In genomic region chr3:64190517-64191515, GRCh38 we compare ENCODE assay signal across 15 cellular contexts. TPM values are rescaled to one million over a fixed set of nuclear protein-coding genes. Genes with fewer than 3 reads are reported as not detected.
DNase-seq lines count a peak whose midpoint lies in the region; ATAC-seq, FAIRE-seq and TF ChIP-seq lines count a peak whose summit lies in the region.
"Had no signal": no experiment of that assay in that cellular context is flagged by ENCODE, and none has a peak within 500 bp of the region (broad histone marks: within the 10 kb centered on the region; RNA-seq: fewer than 3 reads in every experiment).

No MANE protein-coding gene starts in this region.

- no peak overlapping the region for H2AFZ ChIP-seq in hepatocyte

- POLR2A ChIA-PET in A549 (lab: Yijun Ruan, JAX): no interaction called here

- H3K36me3 ChIP-seq in adipocyte (ENCODE audit: control insufficient read depth, insufficient read depth, low read length, severe bottlenecking): peaks cover 24% of the 10 kb centered on the region
- H3K36me3 ChIP-seq in hepatocyte (replicated peaks; ENCODE audit: insufficient read depth, low read depth): no peaks in the 10 kb centered on the region
- H3K36me3 ChIP-seq: BLaER1 had no signal

- H3K4me2 ChIP-seq in A549 (peak overlapping the region; percentile 79), hepatocyte (no peak overlapping the region)
- H3K4me2 ChIP-seq: BLaER1 had no signal

- no peak for TF ChIP-seq CTCF in A549 (IDR thresholded peaks at IDR 0.05)
- TF ChIP-seq CTCF in hepatocyte (IDR thresholded peaks at IDR 0.05; ENCODE audit: poor library complexity): no peak

- no peak for TF ChIP-seq RAD21 in A549 (conservative IDR thresholded peaks at IDR 0.05 in 1 of 2, IDR thresholded peaks at IDR 0.05 in 1 of 2)

- CTCF ChIA-PET in A549 (lab: Yijun Ruan, JAX): interaction anchor here (0.6 to 1.4 kb wide), 3 partner anchors 28 to 283 kb away, joined by 4 read pairs; no protein-coding TSS in a partner anchor

- no peak overlapping the region for H3K4me3 ChIP-seq in A549
- H3K4me3 ChIP-seq in adipocyte (ENCODE audit: low read length): peak overlapping the region; percentile 19
- H3K4me3 ChIP-seq in hepatocyte: no peak overlapping the region
- H3K4me3 ChIP-seq: BLaER1 had no signal

- peaks cover 64% of the 10 kb centered on the region for H3K4me1 ChIP-seq in A549
- peaks cover 72% of the 10 kb centered on the region for H3K4me1 ChIP-seq in adipocyte (ENCODE audit: control insufficient read depth, insufficient read depth, low read length)
- peaks cover 41% of the 10 kb centered on the region for H3K4me1 ChIP-seq in hepatocyte (ENCODE audit: insufficient read depth)

- H3K9me2 ChIP-seq in hepatocyte (replicated peaks; ENCODE audit: insufficient read depth): no peaks in the 10 kb centered on the region

- peaks cover 25% of the 10 kb centered on the region for H3K79me2 ChIP-seq in hepatocyte

- H3K27me3 ChIP-seq in adipocyte (replicated peaks; ENCODE audit: control insufficient read depth, insufficient read depth, low read length) (no peaks in the 10 kb centered on the region), hepatocyte (no peaks in the 10 kb centered on the region)
- H3K27me3 ChIP-seq: BLaER1 had no signal

- H3K27ac ChIP-seq in A549 (peak overlapping the region; percentile 83 to 92), hepatocyte (peak overlapping the region; percentile 94)
- H3K27ac ChIP-seq: BLaER1 had no signal

- 53% methylated on average over 8 of the region's 8 CpGs for WGBS in A549 (ENCODE audit: missing lambda C conversion rate)
- WGBS in hepatocyte (ENCODE audit: low lambda C conversion rate, missing lambda C conversion rate): 77% methylated on average over 8 of the region's 8 CpGs

- DNase-seq in A549 (ENCODE audit: low read depth in 1 of 2, low spot score in 1 of 2) (peak; percentile 17 to 57), HTR-8/SVneo (ENCODE audit: insufficient read length, low spot score) (no peak), adipocyte (ENCODE audit: low read depth) (peak; percentile 73), hepatocyte (ENCODE audit: low spot score) (peak; percentile 58), SW 1271 (lab: John Stamatoyannopoulos, UW) (no peak)
- DNase-seq in activated effector memory CD4-positive, alpha-beta T cell treated with anti-CD3 and anti-CD28 coated beads, Interleukin-2, amount 50 U/mL, for 16 hours: no peak
- no peak for DNase-seq in central memory CD4-positive, alpha-beta T cell
- DNase-seq: activated T-cell treated with anti-CD3 and anti-CD28 coated beads, Interleukin-2, amount 50 U/mL, for 24 hours; naive thymus-derived CD4-positive, alpha-beta T cell; NCI-H2227 treated with DMSO at 0.1 percent for 48 hours; stimulated activated CD4-positive, alpha-beta T cell treated with anti-CD3 and anti-CD28 coated beads, Interleukin-2, amount 100 ng/mL, for 48 hours had no signal

- peak; percentile 28 for FAIRE-seq in A549 (lab: Jason Lieb, UNC)
- peak; percentile 28 for FAIRE-seq in HTR-8/SVneo (lab: Jason Lieb, UNC)
- FAIRE-seq: colon had no signal

- ATAC-seq in A549 (peak in 1 of 2 experiments; percentile 32; a peak in 1 of 6 replicates), HG03095 (IDR thresholded peaks at IDR 0.05; ENCODE audit: unreplicated experiment) (no peak)
- ATAC-seq: naive thymus-derived CD4-positive, alpha-beta T cell had no signal

- peak overlapping the region; percentile 30 for H3K9ac ChIP-seq in adipocyte (ENCODE audit: low read length)
- H3K9ac ChIP-seq: BLaER1 had no signal

- H3K9me3 ChIP-seq in A549: 0 out of 3 replicates have a peak, but pooled peaks cover 3% of the 10 kb centered on the region
- no peaks in the 10 kb centered on the region for H3K9me3 ChIP-seq in adipocyte (ENCODE audit: control insufficient read depth, low read length)
- no peaks in the 10 kb centered on the region for H3K9me3 ChIP-seq in hepatocyte (ENCODE audit: low read depth)

- H4K20me1 ChIP-seq in hepatocyte (ENCODE audit: insufficient read depth, poor library complexity, severe bottlenecking): no peaks in the 10 kb centered on the region
- H4K20me1 ChIP-seq: BLaER1 had no signal

- TF ChIP-seq POLR2A in A549 (IDR thresholded peaks at IDR 0.05; ENCODE audit: low read length): no peak

- peak in 1 of 2 experiments; percentile 64; a peak in 2 of 5 replicates for TF ChIP-seq EP300 in A549 (IDR thresholded peaks at IDR 0.05)

TF ChIP-seq in A549, 52 proteins besides CTCF, POLR2A, EP300 and RAD21:
- peak; percentile 95 for TF ChIP-seq MAFK (IDR thresholded peaks at IDR 0.05; ENCODE audit: partially characterized antibody)
- TF ChIP-seq, protein P1, sequence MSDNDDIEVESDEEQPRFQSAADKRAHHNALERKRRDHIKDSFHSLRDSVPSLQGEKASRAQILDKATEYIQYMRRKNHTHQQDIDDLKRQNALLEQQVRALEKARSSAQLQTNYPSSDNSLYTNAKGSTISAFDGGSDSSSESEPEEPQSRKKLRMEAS (IDR thresholded peaks at IDR 0.05): no peak
- no peak for TF ChIP-seq ESRRA (IDR thresholded peaks at IDR 0.05; ENCODE audit: borderline replicate concordance, low read length)
- no peak for TF ChIP-seq ZC3H11A (IDR thresholded peaks at IDR 0.05)
- peak in 1 of 2 experiments; percentile 50; a peak in 2 of 5 replicates for TF ChIP-seq JUN (IDR thresholded peaks at IDR 0.05)
- TF ChIP-seq TFCP2L1 (CRISPR knock-in tag; IDR thresholded peaks at IDR 0.05): no peak
- TF ChIP-seq, protein P2, sequence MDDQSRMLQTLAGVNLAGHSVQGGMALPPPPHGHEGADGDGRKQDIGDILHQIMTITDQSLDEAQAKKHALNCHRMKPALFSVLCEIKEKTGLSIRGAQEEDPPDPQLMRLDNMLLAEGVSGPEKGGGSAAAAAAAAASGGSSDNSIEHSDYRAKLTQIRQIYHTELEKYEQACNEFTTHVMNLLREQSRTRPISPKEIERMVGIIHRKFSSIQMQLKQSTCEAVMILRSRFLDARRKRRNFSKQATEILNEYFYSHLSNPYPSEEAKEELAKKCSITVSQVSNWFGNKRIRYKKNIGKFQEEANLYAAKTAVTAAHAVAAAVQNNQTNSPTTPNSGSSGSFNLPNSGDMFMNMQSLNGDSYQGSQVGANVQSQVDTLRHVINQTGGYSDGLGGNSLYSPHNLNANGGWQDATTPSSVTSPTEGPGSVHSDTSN (IDR thresholded peaks at IDR 0.05): no peak
- TF ChIP-seq JUNB (IDR thresholded peaks at IDR 0.05): peak; percentile 42
- peak; percentile 64; the same call in 1 of the 2 replicates for TF ChIP-seq HES2 (IDR thresholded peaks at IDR 0.05)
- peak; percentile 41; the same call in 1 of the 2 replicates for TF ChIP-seq FOSL2 (IDR thresholded peaks at IDR 0.05)
- peak; percentile 68 for TF ChIP-seq FOSL2 (CRISPR knock-in tag; IDR thresholded peaks at IDR 0.05)
- peak; percentile 85 to 89 for TF ChIP-seq CEBPB (IDR thresholded peaks at IDR 0.05)
- TF ChIP-seq POLR2AphosphoS2 (conservative IDR thresholded peaks at IDR 0.05; ENCODE audit: low read length): no peak
- no peak for TF ChIP-seq NPAS2 (CRISPR knock-in tag; IDR thresholded peaks at IDR 0.05; ENCODE audit: borderline replicate concordance)
- no peak for TF ChIP-seq NFE2L2 (conservative IDR thresholded peaks at IDR 0.05; ENCODE audit: low read length)
- TF ChIP-seq, protein P3, sequence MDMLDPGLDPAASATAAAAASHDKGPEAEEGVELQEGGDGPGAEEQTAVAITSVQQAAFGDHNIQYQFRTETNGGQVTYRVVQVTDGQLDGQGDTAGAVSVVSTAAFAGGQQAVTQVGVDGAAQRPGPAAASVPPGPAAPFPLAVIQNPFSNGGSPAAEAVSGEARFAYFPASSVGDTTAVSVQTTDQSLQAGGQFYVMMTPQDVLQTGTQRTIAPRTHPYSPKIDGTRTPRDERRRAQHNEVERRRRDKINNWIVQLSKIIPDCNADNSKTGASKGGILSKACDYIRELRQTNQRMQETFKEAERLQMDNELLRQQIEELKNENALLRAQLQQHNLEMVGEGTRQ (IDR thresholded peaks at IDR 0.05): no peak
- TF ChIP-seq KDM5A (IDR thresholded peaks at IDR 0.05): no peak
- TF ChIP-seq RCOR1 (IDR thresholded peaks at IDR 0.05; ENCODE audit: low read depth, low read length): no peak
- no peak for TF ChIP-seq CHD4 (IDR thresholded peaks at IDR 0.05; ENCODE audit: borderline replicate concordance)
- no peak for TF ChIP-seq ZFP36 (IDR thresholded peaks at IDR 0.05; ENCODE audit: borderline replicate concordance, partially characterized antibody)

RNA-seq across cellular contexts. Expression of gene PRICKLE2, which starts 34.5 kb away (rescaled TPM):
- polyA plus RNA-seq in A549 (2011; rRNA removed): 6.3 and 8.0 TPM in 2 replicates
- polyA plus RNA-seq in A549 (2012; cell fraction: cytosol; rRNA removed): 1.0 and 1.2 TPM in 2 replicates
- polyA plus RNA-seq in A549 (2012; cell fraction: nucleus; rRNA removed): 4.5 and 4.8 TPM in 2 replicates
- polyA plus RNA-seq in A549 (2017; fragmentation: RNase III; extraction: RNeasy Plus Mini Kit Qiagen cat#74134 plus additional on column Dnase treatment): 4.9 to 6.2 TPM (median 5.3 TPM) in 3 replicates
- polyA minus RNA-seq in A549 (2011; rRNA and poly(A)+ RNA removed): 35.2 and 39.1 TPM in 2 replicates
- 21.1 and 30.3 TPM in 2 replicates for total RNA-seq in hepatocyte
- 8.5 TPM in 2 replicates for polyA plus RNA-seq in hepatocyte
- total RNA-seq: T-helper 2 cell treated with Interferon-gamma antibody and Interleukin-4, amounts not matched to agents 100 ng/mL and 5 ng/mL, for 36 hours had no signal
- polyA plus RNA-seq: naive thymus-derived CD4-positive, alpha-beta T cell had no signal

Comparison
In these comparisons a context has a peak if more than half of its experiments do, and no peak if none do; other contexts are left out.
1. DNase-seq: peak in A549 (2 of 2), adipocyte (single experiment) and hepatocyte (single experiment); none in HTR-8/SVneo (single experiment), SW 1271 (0 of 2), activated effector memory CD4-positive, alpha-beta T cell treated with anti-CD3 and anti-CD28 coated beads, Interleukin-2, amount 50 U/mL, for 16 hours (single experiment) and central memory CD4-positive, alpha-beta T cell (single experiment).